ENCODE assay signal across 1 cellular context in the genomic region with DNA sequence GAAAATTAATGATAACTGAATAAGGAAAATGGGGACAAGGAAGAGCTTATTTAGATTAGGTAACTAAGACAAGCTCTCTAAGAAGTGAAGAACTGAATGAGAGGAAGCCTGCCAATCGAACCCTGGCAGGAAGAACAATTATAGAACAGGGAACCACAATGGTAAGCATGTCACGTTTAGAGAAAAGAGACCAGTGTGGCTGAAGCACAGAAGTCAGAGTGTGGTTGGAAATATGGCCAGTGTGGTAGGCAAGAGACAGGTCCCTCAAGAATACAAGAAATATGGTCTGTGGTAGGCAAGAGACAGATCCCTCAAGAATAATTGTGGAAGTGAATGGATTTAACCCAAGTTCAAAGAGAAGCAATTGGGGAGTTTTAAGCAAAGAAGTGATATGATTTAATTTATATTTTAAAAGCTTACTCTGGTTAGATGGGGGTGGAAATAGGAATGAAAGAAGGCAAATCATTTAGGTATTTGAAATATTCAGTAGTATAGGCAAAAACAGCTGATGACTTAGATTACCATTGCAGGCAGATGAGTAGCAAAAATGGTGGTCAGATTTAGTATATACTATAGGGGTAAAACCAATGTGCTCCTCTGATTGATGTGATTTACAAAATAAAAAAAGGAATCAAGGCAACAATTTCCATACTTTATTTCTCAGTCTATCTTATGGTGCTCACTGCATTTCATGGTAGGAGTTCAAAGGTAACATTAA.
TF ChIP-seq lines count a peak whose summit lies in the region.

No MANE protein-coding gene starts in this region.

TF ChIP-seq in GM23338, 12 proteins besides CTCF, POLR2A, EP300 and RAD21 (continued from another document):
- TF ChIP-seq, protein P1, sequence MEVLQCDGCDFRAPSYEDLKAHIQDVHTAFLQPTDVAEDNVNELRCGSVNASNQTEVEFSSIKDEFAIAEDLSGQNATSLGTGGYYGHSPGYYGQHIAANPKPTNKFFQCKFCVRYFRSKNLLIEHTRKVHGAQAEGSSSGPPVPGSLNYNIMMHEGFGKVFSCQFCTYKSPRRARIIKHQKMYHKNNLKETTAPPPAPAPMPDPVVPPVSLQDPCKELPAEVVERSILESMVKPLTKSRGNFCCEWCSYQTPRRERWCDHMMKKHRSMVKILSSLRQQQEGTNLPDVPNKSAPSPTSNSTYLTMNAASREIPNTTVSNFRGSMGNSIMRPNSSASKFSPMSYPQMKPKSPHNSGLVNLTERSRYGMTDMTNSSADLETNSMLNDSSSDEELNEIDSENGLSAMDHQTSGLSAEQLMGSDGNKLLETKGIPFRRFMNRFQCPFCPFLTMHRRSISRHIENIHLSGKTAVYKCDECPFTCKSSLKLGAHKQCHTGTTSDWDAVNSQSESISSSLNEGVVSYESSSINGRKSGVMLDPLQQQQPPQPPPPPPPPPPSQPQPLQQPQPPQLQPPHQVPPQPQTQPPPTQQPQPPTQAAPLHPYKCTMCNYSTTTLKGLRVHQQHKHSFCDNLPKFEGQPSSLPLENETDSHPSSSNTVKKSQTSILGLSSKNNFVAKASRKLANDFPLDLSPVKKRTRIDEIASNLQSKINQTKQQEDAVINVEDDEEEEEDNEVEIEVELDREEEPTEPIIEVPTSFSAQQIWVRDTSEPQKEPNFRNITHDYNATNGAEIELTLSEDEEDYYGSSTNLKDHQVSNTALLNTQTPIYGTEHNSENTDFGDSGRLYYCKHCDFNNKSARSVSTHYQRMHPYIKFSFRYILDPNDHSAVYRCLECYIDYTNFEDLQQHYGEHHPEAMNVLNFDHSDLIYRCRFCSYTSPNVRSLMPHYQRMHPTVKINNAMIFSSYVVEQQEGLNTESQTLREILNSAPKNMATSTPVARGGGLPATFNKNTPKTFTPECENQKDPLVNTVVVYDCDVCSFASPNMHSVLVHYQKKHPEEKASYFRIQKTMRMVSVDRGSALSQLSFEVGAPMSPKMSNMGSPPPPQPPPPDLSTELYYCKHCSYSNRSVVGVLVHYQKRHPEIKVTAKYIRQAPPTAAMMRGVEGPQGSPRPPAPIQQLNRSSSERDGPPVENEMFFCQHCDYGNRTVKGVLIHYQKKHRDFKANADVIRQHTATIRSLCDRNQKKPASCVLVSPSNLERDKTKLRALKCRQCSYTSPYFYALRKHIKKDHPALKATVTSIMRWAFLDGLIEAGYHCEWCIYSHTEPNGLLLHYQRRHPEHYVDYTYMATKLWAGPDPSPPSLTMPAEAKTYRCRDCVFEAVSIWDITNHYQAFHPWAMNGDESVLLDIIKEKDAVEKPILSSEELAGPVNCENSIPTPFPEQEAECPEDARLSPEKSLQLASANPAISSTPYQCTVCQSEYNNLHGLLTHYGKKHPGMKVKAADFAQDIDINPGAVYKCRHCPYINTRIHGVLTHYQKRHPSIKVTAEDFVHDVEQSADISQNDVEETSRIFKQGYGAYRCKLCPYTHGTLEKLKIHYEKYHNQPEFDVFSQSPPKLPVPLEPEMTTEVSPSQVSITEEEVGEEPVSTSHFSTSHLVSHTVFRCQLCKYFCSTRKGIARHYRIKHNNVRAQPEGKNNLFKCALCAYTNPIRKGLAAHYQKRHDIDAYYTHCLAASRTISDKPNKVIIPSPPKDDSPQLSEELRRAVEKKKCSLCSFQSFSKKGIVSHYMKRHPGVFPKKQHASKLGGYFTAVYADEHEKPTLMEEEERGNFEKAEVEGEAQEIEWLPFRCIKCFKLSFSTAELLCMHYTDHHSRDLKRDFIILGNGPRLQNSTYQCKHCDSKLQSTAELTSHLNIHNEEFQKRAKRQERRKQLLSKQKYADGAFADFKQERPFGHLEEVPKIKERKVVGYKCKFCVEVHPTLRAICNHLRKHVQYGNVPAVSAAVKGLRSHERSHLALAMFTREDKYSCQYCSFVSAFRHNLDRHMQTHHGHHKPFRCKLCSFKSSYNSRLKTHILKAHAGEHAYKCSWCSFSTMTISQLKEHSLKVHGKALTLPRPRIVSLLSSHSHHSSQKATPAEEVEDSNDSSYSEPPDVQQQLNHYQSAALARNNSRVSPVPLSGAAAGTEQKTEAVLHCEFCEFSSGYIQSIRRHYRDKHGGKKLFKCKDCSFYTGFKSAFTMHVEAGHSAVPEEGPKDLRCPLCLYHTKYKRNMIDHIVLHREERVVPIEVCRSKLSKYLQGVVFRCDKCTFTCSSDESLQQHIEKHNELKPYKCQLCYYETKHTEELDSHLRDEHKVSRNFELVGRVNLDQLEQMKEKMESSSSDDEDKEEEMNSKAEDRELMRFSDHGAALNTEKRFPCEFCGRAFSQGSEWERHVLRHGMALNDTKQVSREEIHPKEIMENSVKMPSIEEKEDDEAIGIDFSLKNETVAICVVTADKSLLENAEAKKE (CRISPR knock-in tag; IDR thresholded peaks at IDR 0.05) = no peak
- no peak for TF ChIP-seq CREB1 (CRISPR knock-in tag; IDR thresholded peaks at IDR 0.05; ENCODE audit: low read depth)
- no peak for TF ChIP-seq POLR2AphosphoS5 (IDR thresholded peaks at IDR 0.05; ENCODE audit: low read depth)
- no peak for TF ChIP-seq NANOG (IDR thresholded peaks at IDR 0.05; ENCODE audit: borderline replicate concordance)
